Comparison of ENCODE assay signal across 20 cellular contexts in the genomic region with DNA sequence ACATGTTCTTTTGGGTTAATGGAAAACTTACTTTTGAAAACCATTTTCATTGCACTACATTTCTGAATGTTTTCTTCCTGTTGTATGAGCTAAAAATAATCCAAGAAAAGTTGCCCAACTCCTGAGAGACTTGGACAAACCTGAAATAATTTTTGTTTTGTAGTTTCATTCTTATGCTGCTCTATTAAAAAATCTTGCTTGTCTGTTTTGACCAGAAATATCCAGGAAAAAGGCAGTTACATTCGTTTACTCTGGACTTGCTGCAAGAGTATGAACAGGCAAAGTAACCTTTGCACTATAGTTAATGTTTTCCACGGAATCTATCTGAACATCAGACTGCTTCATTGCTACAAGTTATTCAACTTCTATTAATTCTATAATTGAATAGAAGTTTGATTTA.
A peak's percentile ranks its signal among the peaks of the same experiment; 100 is the strongest.
DNase-seq lines count a peak whose midpoint lies in the region; ATAC-seq, FAIRE-seq and TF ChIP-seq lines count a peak whose summit lies in the region.
"Had no signal": no experiment of that assay in that cellular context is flagged by ENCODE, and none has a peak within 500 bp of the region (broad histone marks: within the 10 kb centered on the region; RNA-seq: fewer than 3 reads in every experiment).

No MANE protein-coding gene starts in this region.

- WGBS in right cardiac atrium: 54% methylated on average over 2 of the region's 2 CpGs

- H3K4me2 ChIP-seq in PC-9: peak overlapping the region; percentile 69

- intact Hi-C loops in PC-9 (cut with micrococcal nuclease; ENCODE audit: unreplicated experiment): loop anchor here (2.0 to 10.0 kb wide), 2 partner anchors 54 to 760 kb away; no protein-coding TSS in a partner anchor
- intact Hi-C loops in right cardiac atrium (cut with DNase I): no loop called here

- H3K4me3 Mint-ChIP-seq in nephron: peak overlapping the region in 1 of 3 experiments; percentile 19
- H3K4me3 Mint-ChIP-seq: activated naive CD8-positive, alpha-beta T cell; activated T-helper 1 cell treated with anti-CD3 and anti-CD28 coated beads, Interleukin-12 subunit alpha, Interleukin-12 subunit beta, Interleukin-2, Interleukin-4 antibody, amounts not matched to agents 30 ng/mL and 10 ng/mL and 1 ng/mL, durations not matched to agents 14 hours and 24 hours and 36 hours; CD4-positive, alpha-beta T cell; dendritic cell treated with granulocyte-macrophage colony-stimulating factor and Interleukin-4, amounts not matched to agents 40 ng/mL and 50 ng/mL, for 4 days had no signal

- DNase-seq in PC-9: no peak
- DNase-seq in H4 (ENCODE audit: low spot score): no peak
- DNase-seq in coronary artery (ENCODE audit: low spot score): no peak
- DNase-seq in right cardiac atrium: no peak
- DNase-seq in stimulated activated naive CD4-positive, alpha-beta T cell treated with Interleukin-2 at 50 U/mL for 16 hours (lab: John Stamatoyannopoulos, UW): no peak
- DNase-seq: activated CD4-positive, CD25-positive, alpha-beta regulatory T cell treated with anti-CD3 and anti-CD28 coated beads, Interleukin-2, amount 50 U/mL, for 72 hours; CD4-positive, alpha-beta T cell; DMS79 treated with DMSO at 0.1 percent for 48 hours; gastrocnemius medialis; left ventricle myocardium inferior; NCI-H187 treated with DMSO at 0.1 percent for 48 hours; NCI-H2227 treated with DMSO at 0.1 percent for 48 hours; stimulated activated CD4-positive, alpha-beta T cell treated with anti-CD3 and anti-CD28 coated beads, Interleukin-2, amount 100 ng/mL, for 48 hours had no signal

- peak overlapping the region; percentile 68 to 98 (median 95) for H3K27ac Mint-ChIP-seq in nephron
- H3K27ac Mint-ChIP-seq: activated naive CD8-positive, alpha-beta T cell; activated T-helper 1 cell treated with anti-CD3 and anti-CD28 coated beads, Interleukin-12 subunit alpha, Interleukin-12 subunit beta, Interleukin-2, Interleukin-4 antibody, amounts not matched to agents 30 ng/mL and 10 ng/mL and 1 ng/mL, durations not matched to agents 14 hours and 24 hours and 36 hours; CD4-positive, alpha-beta T cell; dendritic cell treated with granulocyte-macrophage colony-stimulating factor and Interleukin-4, amounts not matched to agents 40 ng/mL and 50 ng/mL, for 4 days had no signal

- peaks cover 16% of the 10 kb centered on the region for H3K9me3 ChIP-seq in PC-9 (ENCODE audit: insufficient read depth, low read depth)
- H3K9me3 ChIP-seq in right cardiac atrium (ENCODE audit: control insufficient read depth, low read length): peaks cover 3% of the 10 kb centered on the region
- H3K9me3 ChIP-seq: gastrocnemius medialis, left ventricle myocardium inferior had no signal

- no peaks in the 10 kb centered on the region for H4K20me1 ChIP-seq in PC-9 (ENCODE audit: insufficient read depth)

- H3K27me3 ChIP-seq in ACC112 (ENCODE audit: insufficient read depth, low read length) (no peaks in the 10 kb centered on the region), PC-9 (ENCODE audit: insufficient read depth, low read depth) (no peaks in the 10 kb centered on the region), right cardiac atrium (ENCODE audit: control insufficient read depth, insufficient read depth) (no peaks in the 10 kb centered on the region)
- H3K27me3 ChIP-seq: gastrocnemius medialis had no signal

- peaks cover 18% of the 10 kb centered on the region for H3F3A ChIP-seq in PC-9 (ENCODE audit: insufficient read depth, low read depth)

- CTCF ChIA-PET in PC-9 (lab: Charles Lee): interaction anchor here (1.2 to 1.4 kb wide), 2 partner anchors 14 to 89 kb away, joined by 3 to 5 read pairs; no protein-coding TSS in a partner anchor

- no peak for ATAC-seq in right cardiac atrium
- ATAC-seq: gastrocnemius medialis, K562 had no signal

- TF ChIP-seq CTCF in PC-9 (conservative IDR thresholded peaks at IDR 0.05) (no peak), nephron (IDR thresholded peaks at IDR 0.05; ENCODE audit: unreplicated experiment in 3 of 3) (no peak), coronary artery (IDR thresholded peaks at IDR 0.05) (no peak)

- H2AFZ ChIP-seq in ACC112 (ENCODE audit: low read length, unreplicated experiment) (peak overlapping the region; percentile 4), PC-9 (peak overlapping the region; percentile 62)

- peaks cover 4% of the 10 kb centered on the region for H3K27me3 Mint-ChIP-seq in nephron (ENCODE audit: low read depth)
- H3K27me3 Mint-ChIP-seq: dendritic cell treated with granulocyte-macrophage colony-stimulating factor and Interleukin-4, amounts not matched to agents 40 ng/mL and 50 ng/mL, for 4 days had no signal

- H3K36me3 ChIP-seq in ACC112 (ENCODE audit: insufficient read depth, low read length) (no peaks in the 10 kb centered on the region), PC-9 (ENCODE audit: low read depth) (0 out of 2 replicates have a peak, but pooled peaks cover 10% of the 10 kb centered on the region)
- H3K36me3 ChIP-seq: gastrocnemius medialis, left ventricle myocardium inferior had no signal

- POLR2A ChIA-PET in PC-9 (lab: Charles Lee; ENCODE audit: unreplicated experiment): interaction anchor here (0.5 to 0.7 kb wide), 4 partner anchors 11 to 462 kb away, joined by 3 read pairs; no protein-coding TSS in a partner anchor

- H3K79me2 ChIP-seq in ACC112 (ENCODE audit: control insufficient read depth, insufficient read depth, low read length, unreplicated experiment) (no peaks in the 10 kb centered on the region), PC-9 (ENCODE audit: low read depth) (no peaks in the 10 kb centered on the region)

- H3K9me2 ChIP-seq in PC-9 (ENCODE audit: insufficient read depth): 0 out of 2 replicates have a peak, but pooled peaks cover 3% of the 10 kb centered on the region

- H3K4me1 Mint-ChIP-seq in nephron: no peaks in the 10 kb centered on the region

- H3K9me3 Mint-ChIP-seq in nephron: no peaks in the 10 kb centered on the region
- H3K9me3 Mint-ChIP-seq: activated T-helper 1 cell treated with anti-CD3 and anti-CD28 coated beads, Interleukin-12 subunit alpha, Interleukin-12 subunit beta, Interleukin-2, Interleukin-4 antibody, amounts not matched to agents 30 ng/mL and 10 ng/mL and 1 ng/mL, durations not matched to agents 14 hours and 24 hours and 36 hours; CD4-positive, alpha-beta T cell; dendritic cell treated with granulocyte-macrophage colony-stimulating factor and Interleukin-4, amounts not matched to agents 40 ng/mL and 50 ng/mL, for 4 days had no signal

- H3K36me3 Mint-ChIP-seq in nephron (ENCODE audit: low read depth): no peaks in the 10 kb centered on the region
- H3K36me3 Mint-ChIP-seq: activated naive CD8-positive, alpha-beta T cell had no signal

- peaks cover 9% of the 10 kb centered on the region for H3K4me1 ChIP-seq in ACC112 (ENCODE audit: control insufficient read depth, insufficient read depth, low read length, unreplicated experiment)
- H3K4me1 ChIP-seq in PC-9 (replicated peaks; ENCODE audit: insufficient read depth): peaks cover 34% of the 10 kb centered on the region
- no peaks in the 10 kb centered on the region for H3K4me1 ChIP-seq in right cardiac atrium (ENCODE audit: control insufficient read depth, insufficient read depth, low read length)
- H3K4me1 ChIP-seq: gastrocnemius medialis, left ventricle myocardium inferior had no signal

- peak; percentile 60 for FAIRE-seq in islet of Langerhans (lab: Jason Lieb, UNC)

- H3K27ac ChIP-seq in ACC112 (ENCODE audit: low read depth, low read length) (0 out of 2 replicates have a peak overlapping the region, but pooled peaks have one; percentile 3), PC-9 (peak overlapping the region; percentile 78), coronary artery (no peak overlapping the region), right cardiac atrium (ENCODE audit: low read length) (no peak overlapping the region)
- H3K27ac ChIP-seq: gastrocnemius medialis, left ventricle myocardium inferior had no signal

- peak overlapping the region; percentile 42; the same call in 1 of the 2 replicates for H3K4me3 ChIP-seq in ACC112 (ENCODE audit: low read depth, low read length)
- H3K4me3 ChIP-seq in PC-9: peak overlapping the region; percentile 46
- H3K4me3 ChIP-seq in coronary artery: no peak overlapping the region
- H3K4me3 ChIP-seq in right cardiac atrium (ENCODE audit: low read length): no peak overlapping the region
- H3K4me3 ChIP-seq: gastrocnemius medialis, K562, left ventricle myocardium inferior had no signal

- BruUV-seq in PC-9 (replicated peaks; lab: Mats Ljungman, UMichigan): no TSS peak

Comparison
In these comparisons a context has a peak if more than half of its experiments do, and no peak if none do; other contexts are left out.
1. H3K27ac ChIP-seq: peak in ACC112 (single experiment) and PC-9 (single experiment); none in coronary artery (0 of 2) and right cardiac atrium (single experiment).
2. H3K4me3 ChIP-seq: peak in ACC112 (single experiment) and PC-9 (single experiment); none in coronary artery (single experiment) and right cardiac atrium (single experiment).